15 cellular contexts compared by ENCODE assay signal in genomic region chr3:65884072-65884471, GRCh38.
DNase-seq lines count a peak whose midpoint lies in the region; ATAC-seq and TF ChIP-seq lines count a peak whose summit lies in the region.
"Had no signal": no experiment of that assay in that cellular context is flagged by ENCODE, and none has a peak within 500 bp of the region (broad histone marks: within the 10 kb centered on the region; RNA-seq: fewer than 3 reads in every experiment).

No MANE protein-coding gene starts in this region.

- H3K27me3 ChIP-seq in body of pancreas (no peaks in the 10 kb centered on the region), spleen (replicated peaks in 1 of 7) (no peaks in the 10 kb centered on the region)

- TF ChIP-seq CTCF in body of pancreas (IDR thresholded peaks at IDR 0.05) (no peak), mesothelial cell of epicardium (IDR thresholded peaks at IDR 0.05; ENCODE audit: unreplicated experiment) (no peak), spleen (IDR thresholded peaks at IDR 0.05 in 8 of 11, conservative IDR thresholded peaks at IDR 0.05 in 3 of 11) (no peak)

- DNase-seq in NCI-H1417 (lab: John Stamatoyannopoulos, UW): peak in 2 of 3 experiments; percentile 16 to 59
- DNase-seq in NCI-H1417 treated with DMSO at 0.1 percent for 48 hours (lab: John Stamatoyannopoulos, UW): no peak
- DNase-seq in body of pancreas: no peak
- DNase-seq in mesothelial cell of epicardium (ENCODE audit: low spot score in 2 of 2, unreplicated experiment in 2 of 2): no peak
- DNase-seq in spleen: no peak
- no peak for DNase-seq in NCI-H1105 treated with DMSO at 0.1 percent for 48 hours (lab: John Stamatoyannopoulos, UW)
- DNase-seq in T-helper 2 cell: no peak
- DNase-seq: 8988T; activated gamma-delta T cell; CD4-positive, alpha-beta T cell; NCI-H524 treated with DMSO at 0.1 percent for 48 hours; stimulated activated CD4-positive, alpha-beta T cell treated with anti-CD3 and anti-CD28 coated beads, Interleukin-4, amount 100 ng/mL, for 24 hours had no signal

- no peak overlapping the region for H3K4me3 Mint-ChIP-seq in mesothelial cell of epicardium
- H3K4me3 Mint-ChIP-seq: CD4-positive, alpha-beta T cell had no signal

- H3K4me1 ChIP-seq in body of pancreas (peaks cover 10% of the 10 kb centered on the region), spleen (peaks cover 0 to 30% (median 6%) of the 10 kb centered on the region in 6 donors)

- H3K36me3 ChIP-seq in body of pancreas (replicated peaks in 1 of 2; ENCODE audit: insufficient read depth in 1 of 2, low read depth in 2 of 2) (no peaks in the 10 kb centered on the region), spleen (no peaks in the 10 kb centered on the region)

- peaks cover 20% of the 10 kb centered on the region for H3K4me1 Mint-ChIP-seq in mesothelial cell of epicardium

- H3K36me3 Mint-ChIP-seq in mesothelial cell of epicardium: peaks cover 2% of the 10 kb centered on the region

- H3K4me3 ChIP-seq in body of pancreas (no peak overlapping the region), spleen (no peak overlapping the region)

- H3K27me3 Mint-ChIP-seq in mesothelial cell of epicardium (ENCODE audit: low read depth): no peaks in the 10 kb centered on the region
- H3K27me3 Mint-ChIP-seq: CD4-positive, alpha-beta T cell had no signal

- no peak for TF ChIP-seq POLR2A in body of pancreas (IDR thresholded peaks at IDR 0.05)
- no peak for TF ChIP-seq POLR2A in spleen (IDR thresholded peaks at IDR 0.05)

- H3K27ac ChIP-seq in body of pancreas (peak overlapping the region in 3 of 4 donors; percentile 27 to 54 (median 37)), spleen (peak overlapping the region in 7 of 8 donors; percentile 41 to 81 (median 69))
- H3K27ac ChIP-seq: KMS-11 had no signal

- peak overlapping the region; percentile 79 for H3K27ac Mint-ChIP-seq in mesothelial cell of epicardium
- H3K27ac Mint-ChIP-seq: CD4-positive, alpha-beta T cell had no signal

- ATAC-seq in body of pancreas: no peak
- ATAC-seq in HG03442 (IDR thresholded peaks at IDR 0.05; ENCODE audit: unreplicated experiment): no peak
- ATAC-seq: HCT116 had no signal

- 55 to 78% methylated on average over 4 of the region's 4 CpGs for WGBS in body of pancreas, 2 donors
- WGBS in spleen, 5 donors: 69 to 77% (median 71%) methylated on average over 4 of the region's 4 CpGs

- H3K9me3 ChIP-seq in body of pancreas: no peaks in the 10 kb centered on the region
- H3K9me3 ChIP-seq in spleen: no peaks in the 10 kb centered on the region

- intact Hi-C loops in body of pancreas (cut with DNase I): no loop called here
- intact Hi-C loops in spleen (cut with DNase I; ENCODE audit: low total_unique reads): no loop called here

- H3K9me3 Mint-ChIP-seq in mesothelial cell of epicardium: peaks cover 5% of the 10 kb centered on the region

Comparison
In these comparisons a context has a peak if more than half of its experiments do, and no peak if none do; other contexts are left out.
1. DNase-seq: peak in NCI-H1417 (2 of 3); none in NCI-H1417 treated with DMSO at 0.1 percent for 48 hours (single experiment), body of pancreas (0 of 4), mesothelial cell of epicardium (0 of 2), spleen (single experiment), NCI-H1105 treated with DMSO at 0.1 percent for 48 hours (single experiment) and T-helper 2 cell (0 of 5).